ENCODE assay signal across 8 cellular contexts in the genomic region with DNA sequence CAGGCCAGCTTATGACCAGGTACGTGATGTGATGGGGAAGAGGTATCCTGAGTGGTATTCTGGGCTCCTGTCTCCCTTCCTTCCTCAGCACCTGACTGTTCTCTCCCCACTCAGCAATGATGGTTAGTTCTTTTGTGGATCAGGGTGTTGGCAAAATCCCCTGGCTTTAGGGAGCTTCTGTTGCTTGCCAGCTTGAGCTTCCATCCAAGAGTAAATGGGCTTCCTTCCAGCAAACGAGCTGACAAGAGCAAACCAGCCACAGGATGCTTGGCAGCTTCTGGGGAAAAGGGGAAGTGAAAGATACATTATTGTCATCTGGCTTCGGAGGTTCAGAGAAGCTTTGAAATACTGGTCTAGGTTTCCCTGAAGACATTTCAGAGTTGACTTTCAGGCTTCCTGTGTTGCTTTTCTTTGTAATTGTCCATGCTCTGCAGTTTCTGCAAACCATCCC. TPM values are rescaled to one million over a fixed set of nuclear protein-coding genes. Genes with fewer than 3 reads are reported as not detected.
DNase-seq lines count a peak whose midpoint lies in the region; ATAC-seq and TF ChIP-seq lines count a peak whose summit lies in the region.

No MANE protein-coding gene starts in this region.

- no peak for TF ChIP-seq CTCF in type B pancreatic cell (conservative IDR thresholded peaks at IDR 0.05)

- ATAC-seq in HG02798 (IDR thresholded peaks at IDR 0.05; ENCODE audit: poor library complexity, unreplicated experiment), result peak; percentile 30
- ATAC-seq in left lobe of liver, result peak; percentile 77

- peaks cover 16% of the 10 kb centered on the region for H3K36me3 Mint-ChIP-seq in type B pancreatic cell

- peaks cover 47% of the 10 kb centered on the region for H3K4me1 Mint-ChIP-seq in type B pancreatic cell (ENCODE audit: unreplicated experiment)

- peak overlapping the region; percentile 72 for H3K4me3 Mint-ChIP-seq in type B pancreatic cell

- DNase-seq in stimulated activated CD4-positive, alpha-beta T cell treated with anti-CD3 and anti-CD28 coated beads, Interleukin-15, amount 100 ng/mL, for 24 hours, result peak; percentile 42
- no peak for DNase-seq in stimulated activated CD4-positive, alpha-beta T cell treated with anti-CD3 and anti-CD28 coated beads, Interleukin-4, amount 100 ng/mL, for 4 hours
- DNase-seq in NCI-H226, result peak; percentile 64
- DNase-seq in astrocyte of the hippocampus (ENCODE audit: low read depth, low spot score), result peak; percentile 75
- peak; percentile 75 for DNase-seq in left lobe of liver (ENCODE audit: low spot score)
- DNase-seq in type B pancreatic cell (ENCODE audit: extremely low spot score, unreplicated experiment), result no peak
- no peak for DNase-seq in NCI-H1417 (lab: John Stamatoyannopoulos, UW)

- no peaks in the 10 kb centered on the region for H3K9me3 Mint-ChIP-seq in type B pancreatic cell

- H3K27me3 Mint-ChIP-seq in type B pancreatic cell, result peaks cover 26% of the 10 kb centered on the region

- peak overlapping the region; percentile 98 for H3K27ac Mint-ChIP-seq in type B pancreatic cell

RNA-seq across cellular contexts. Expression of gene DUSP5, which starts 5.2 kb away (rescaled TPM):
- total RNA-seq in left lobe of liver (3.8 TPM), type B pancreatic cell (ENCODE audit: low replicate concordance) (16.3 and 61.6 TPM in 2 replicates)

Comparison
In these comparisons a context has a peak if more than half of its experiments do, and no peak if none do; other contexts are left out.
1. DNase-seq: peak in stimulated activated CD4-positive, alpha-beta T cell treated with anti-CD3 and anti-CD28 coated beads, Interleukin-15, amount 100 ng/mL, for 24 hours (single experiment), NCI-H226 (single experiment), astrocyte of the hippocampus (single experiment) and left lobe of liver (single experiment); none in stimulated activated CD4-positive, alpha-beta T cell treated with anti-CD3 and anti-CD28 coated beads, Interleukin-4, amount 100 ng/mL, for 4 hours (0 of 2), type B pancreatic cell (single experiment) and NCI-H1417 (0 of 3).